In genomic region chr2:176227874-176228273, GRCh38 we compare ENCODE assay signal across 9 cellular contexts. TPM values are rescaled to one million over a fixed set of nuclear protein-coding genes. Genes with fewer than 3 reads are reported as not detected.
"Had no signal": no experiment of that assay in that cellular context is flagged by ENCODE, and none has a peak within 500 bp of the region (broad histone marks: within the 10 kb centered on the region; RNA-seq: fewer than 3 reads in every experiment).

No MANE protein-coding gene starts in this region.

- H3K27ac ChIP-seq: HL-60 had no signal

- H3K4me3 ChIP-seq: GM23338 had no signal

- H2AFZ ChIP-seq: GM23338 had no signal

- ATAC-seq: GM23338 had no signal

- DNase-seq: H9, HCEC 1CT, IMR-90, KG1 had no signal

- FAIRE-seq: H1, H54 had no signal

- H3K4me2 ChIP-seq: GM23338 had no signal

RNA-seq across cellular contexts. Expression of gene HOXD1, which starts 39.4 kb away (rescaled TPM):
- total RNA-seq: GM23338, H1, H9, HT1080, IMR-90 had no signal
- polyA plus RNA-seq: GM23338, IMR-90 had no signal
